1 cellular context compared by ENCODE assay signal in genomic region chr19:11295180-11295579, GRCh38.
A peak's percentile ranks its signal among the peaks of the same experiment; 100 is the strongest.
TF ChIP-seq lines count a peak whose summit lies in the region.

No MANE protein-coding gene starts in this region.

TF ChIP-seq in K562, 482 proteins besides CTCF, POLR2A, EP300 and RAD21:
- no peak for TF ChIP-seq MGA (IDR thresholded peaks at IDR 0.05)
- peak; percentile 52 for TF ChIP-seq ZFP36 (IDR thresholded peaks at IDR 0.05; ENCODE audit: low read depth, low read length, partially characterized antibody)
- 0 out of 2 replicates have a peak, but pooled peaks have one; percentile 32 for TF ChIP-seq ZNF121 (CRISPR knock-in tag; conservative IDR thresholded peaks at IDR 0.05)
- no peak for TF ChIP-seq ZNF696 (CRISPR knock-in tag; conservative IDR thresholded peaks at IDR 0.05)
- peak in 1 of 2 experiments; percentile 22; a peak in 1 of 4 replicates for TF ChIP-seq KDM1A (IDR thresholded peaks at IDR 0.05)
- no peak for TF ChIP-seq TCF7 (IDR thresholded peaks at IDR 0.05; ENCODE audit: borderline replicate concordance)
- TF ChIP-seq ZNF12 (CRISPR knock-in tag; IDR thresholded peaks at IDR 0.05), result no peak
- TF ChIP-seq RBM25 (IDR thresholded peaks at IDR 0.05; ENCODE audit: low read depth, low read length, severe bottlenecking), result peak; percentile 34
TF ChIP-seq in K562: peak in this region for 4.
